Comparison of ENCODE assay signal across 8 cellular contexts in the genomic region with DNA sequence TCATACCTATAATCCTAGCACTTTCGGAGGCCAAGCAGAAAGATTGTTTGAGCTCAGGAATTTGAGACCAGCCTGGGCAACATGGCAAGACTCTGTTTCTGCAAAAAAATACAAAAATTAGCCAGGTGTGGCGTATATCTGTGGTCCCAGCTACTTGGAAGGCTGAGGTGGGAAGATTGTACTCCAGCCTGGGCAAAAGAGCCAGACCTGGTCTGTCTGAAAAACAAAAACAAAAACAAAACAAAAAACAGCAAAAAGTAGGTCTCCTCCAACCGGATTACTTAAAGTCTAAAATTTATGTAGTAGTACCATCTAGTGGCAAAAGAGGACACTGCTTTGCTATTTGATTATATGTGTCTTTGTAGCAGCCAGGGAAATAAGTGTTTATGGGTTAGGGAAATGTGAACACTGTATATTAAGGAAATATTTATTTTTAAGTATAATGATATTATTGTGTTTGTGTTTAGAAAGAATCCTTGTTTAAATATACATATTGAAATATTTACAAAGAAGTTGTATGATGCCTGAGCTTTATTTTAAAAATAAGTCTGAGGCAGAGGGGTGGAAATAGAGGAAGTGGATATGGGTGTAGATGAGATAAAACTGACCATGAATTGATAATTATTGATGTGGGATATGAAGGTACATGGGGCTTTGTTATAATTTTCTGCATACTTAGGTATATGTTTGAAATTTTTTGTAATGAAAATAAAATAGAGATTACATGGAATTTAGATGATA. TPM values are rescaled to one million over a fixed set of nuclear protein-coding genes. Genes with fewer than 3 reads are reported as not detected.
A peak's percentile ranks its signal among the peaks of the same experiment; 100 is the strongest.
DNase-seq lines count a peak whose midpoint lies in the region; ATAC-seq and TF ChIP-seq lines count a peak whose summit lies in the region.

No MANE protein-coding gene starts in this region.

- no peaks in the 10 kb centered on the region for H3K36me3 ChIP-seq in body of pancreas (replicated peaks in 1 of 2; ENCODE audit: insufficient read depth in 1 of 2, low read depth in 2 of 2)

- no peak for TF ChIP-seq POLR2A in body of pancreas (IDR thresholded peaks at IDR 0.05)

- H3K4me1 Mint-ChIP-seq in stimulated activated memory B cell treated with anti-CD40 and anti-IgM and Interleukin-4, amounts not matched to agents 10 μg/mL and 1 μg/mL and 100 μg/mL, for 72 hours: peaks cover 22% of the 10 kb centered on the region

- ATAC-seq in GM19043 (IDR thresholded peaks at IDR 0.05; ENCODE audit: low read depth, unreplicated experiment): peak; percentile 91
- peak; percentile 86 for ATAC-seq in HG03280 (IDR thresholded peaks at IDR 0.05; ENCODE audit: unreplicated experiment)
- ATAC-seq in body of pancreas: peak; percentile 81
- peak; percentile 69 for ATAC-seq in stimulated activated memory B cell treated with anti-CD40 and anti-IgM and Interleukin-4, amounts not matched to agents 10 μg/mL and 1 μg/mL and 100 μg/mL, for 72 hours

- H3K4me3 ChIP-seq in body of pancreas: no peak overlapping the region

- TF ChIP-seq CTCF in body of pancreas (IDR thresholded peaks at IDR 0.05): peak; percentile 47 to 93 (median 88)

- peaks cover 24% of the 10 kb centered on the region for H3K36me3 Mint-ChIP-seq in stimulated activated memory B cell treated with anti-CD40 and anti-IgM and Interleukin-4, amounts not matched to agents 10 μg/mL and 1 μg/mL and 100 μg/mL, for 72 hours

- H3K27ac ChIP-seq in body of pancreas: no peak overlapping the region

- H3K9me3 ChIP-seq in body of pancreas: no peaks in the 10 kb centered on the region

- in situ Hi-C loops in Caki2 (cut with HindIII; ENCODE audit: low pct_unique_long_range_greater_than_20kb, low sequenced_read_pairs): no loop called here

- peak; percentile 47 for DNase-seq in Caki2 (ENCODE audit: low read depth)
- DNase-seq in NCI-H526 treated with DMSO at 0.1 percent for 48 hours (lab: John Stamatoyannopoulos, UW): peak; percentile 58
- DNase-seq in body of pancreas: no peak
- peak; percentile 43 for DNase-seq in iPS-NIHi11 (ENCODE audit: low spot score)
- DNase-seq in activated CD4-positive, CD25-positive, alpha-beta regulatory T cell treated with anti-CD3 and anti-CD28 coated beads, Interleukin-2, amount 50 U/mL, for 72 hours: no peak

- H3K27me3 Mint-ChIP-seq in stimulated activated memory B cell treated with anti-CD40 and anti-IgM and Interleukin-4, amounts not matched to agents 10 μg/mL and 1 μg/mL and 100 μg/mL, for 72 hours: no peaks in the 10 kb centered on the region

- WGBS in body of pancreas, 2 donors: 21 to 45% methylated on average over 3 of the region's 3 CpGs

- no peak overlapping the region for H3K27ac Mint-ChIP-seq in stimulated activated memory B cell treated with anti-CD40 and anti-IgM and Interleukin-4, amounts not matched to agents 10 μg/mL and 1 μg/mL and 100 μg/mL, for 72 hours

- H3K4me3 Mint-ChIP-seq in stimulated activated memory B cell treated with anti-CD40 and anti-IgM and Interleukin-4, amounts not matched to agents 10 μg/mL and 1 μg/mL and 100 μg/mL, for 72 hours: no peak overlapping the region

- no peaks in the 10 kb centered on the region for H3K9me3 Mint-ChIP-seq in stimulated activated memory B cell treated with anti-CD40 and anti-IgM and Interleukin-4, amounts not matched to agents 10 μg/mL and 1 μg/mL and 100 μg/mL, for 72 hours

- H3K4me1 ChIP-seq in body of pancreas: peaks cover 3% of the 10 kb centered on the region

- no peaks in the 10 kb centered on the region for H3K27me3 ChIP-seq in body of pancreas

- intact Hi-C loops in body of pancreas (cut with DNase I): loop anchor here (5.0 kb wide), 1 partner anchor 205 kb away; no protein-coding TSS in a partner anchor

RNA-seq across cellular contexts. Expression of a gene that starts 20.0 kb away (rescaled TPM):
- total RNA-seq in Caki2 (2014; rRNA removed; shearing (Covaris generic); ENCODE audit: low replicate concordance): 5.9 and 7.2 TPM in 2 replicates
- total RNA-seq in body of pancreas: 10 to 100 TPM; 27.5 to 75.8 TPM

Comparison
In these comparisons a context has a peak if more than half of its experiments do, and no peak if none do; other contexts are left out.
1. DNase-seq: peak in Caki2 (single experiment), NCI-H526 treated with DMSO at 0.1 percent for 48 hours (single experiment) and iPS-NIHi11 (single experiment); none in body of pancreas (0 of 4) and activated CD4-positive, CD25-positive, alpha-beta regulatory T cell treated with anti-CD3 and anti-CD28 coated beads, Interleukin-2, amount 50 U/mL, for 72 hours (single experiment).
2. Peak in every context shown above with its lines, with median percentiles within 50 percentile points of each other: ATAC-seq.